ENCODE assay signal across 8 cellular contexts in genomic region chr5:132962429-132962928, GRCh38. TPM values are rescaled to one million over a fixed set of nuclear protein-coding genes. Genes with fewer than 3 reads are reported as not detected.
DNase-seq lines count a peak whose midpoint lies in the region; ATAC-seq and TF ChIP-seq lines count a peak whose summit lies in the region.

No MANE protein-coding gene starts in this region.

- DNase-seq in AG08395 (ENCODE audit: low spot score) (peak; percentile 44), GM12865 (ENCODE audit: low read depth) (peak; percentile 40), NCI-H226 (peak; percentile 8), fibroblast of villous mesenchyme (ENCODE audit: low read depth) (peak; percentile 89), nephron progenitor cell (peak; percentile 20)
- DNase-seq in activated CD4-positive, alpha-beta memory T cell treated with anti-CD3 and anti-CD28 coated beads, Interleukin-2, amount 10 ng/mL, durations not matched to agents 7 days and 5 days = no peak

- peaks cover 27% of the 10 kb centered on the region for H3K4me1 Mint-ChIP-seq in activated CD4-positive, alpha-beta memory T cell treated with anti-CD3 and anti-CD28 coated beads, Interleukin-2, amount 10 ng/mL, durations not matched to agents 7 days and 5 days
- peaks cover 29% of the 10 kb centered on the region for H3K4me1 Mint-ChIP-seq in nephron progenitor cell

- TF ChIP-seq CTCF in GM12865 (IDR thresholded peaks at IDR 0.05; ENCODE audit: insufficient read depth, low read depth, low read length, missing control alignments) (no peak), fibroblast of villous mesenchyme (IDR thresholded peaks at IDR 0.05; ENCODE audit: insufficient read depth, low read depth, low read length) (no peak), nephron progenitor cell (IDR thresholded peaks at IDR 0.05) (no peak)

- CTCF ChIA-PET in activated CD4-positive, alpha-beta memory T cell treated with anti-CD3 and anti-CD28 coated beads, Interleukin-2, amount 10 ng/mL, durations not matched to agents 7 days and 5 days (lab: Charles Lee) = interaction anchor here (0.6 to 2.7 kb wide), 8 partner anchors 14 to 1007 kb away, joined by 3 to 9 read pairs (median 4); partner anchors contain the start of gene HSPA4

- H3K36me3 Mint-ChIP-seq in activated CD4-positive, alpha-beta memory T cell treated with anti-CD3 and anti-CD28 coated beads, Interleukin-2, amount 10 ng/mL, durations not matched to agents 7 days and 5 days (ENCODE audit: low read depth) = peaks cover 26% of the 10 kb centered on the region
- peaks cover 33% of the 10 kb centered on the region for H3K36me3 Mint-ChIP-seq in nephron progenitor cell (ENCODE audit: low read depth)

- no peaks in the 10 kb centered on the region for H3K27me3 Mint-ChIP-seq in activated CD4-positive, alpha-beta memory T cell treated with anti-CD3 and anti-CD28 coated beads, Interleukin-2, amount 10 ng/mL, durations not matched to agents 7 days and 5 days
- peaks cover 5% of the 10 kb centered on the region for H3K27me3 Mint-ChIP-seq in nephron progenitor cell (ENCODE audit: low read depth, poor library complexity)

- ATAC-seq in HG03097 (IDR thresholded peaks at IDR 0.05; ENCODE audit: low FRiP score, unreplicated experiment) (no peak), GM18519 (IDR thresholded peaks at IDR 0.05; ENCODE audit: low FRiP score, unreplicated experiment) (no peak)

- POLR2A ChIA-PET in activated CD4-positive, alpha-beta memory T cell treated with anti-CD3 and anti-CD28 coated beads, Interleukin-2, amount 10 ng/mL, durations not matched to agents 7 days and 5 days (lab: Charles Lee) = interaction anchor here (0.6 to 3.5 kb wide), 13 partner anchors 10 to 593 kb away, joined by 3 to 47 read pairs (median 3); partner anchors contain the start of genes GDF9, HSPA4, IRF1 and SLC22A5

- H3K4me3 Mint-ChIP-seq in activated CD4-positive, alpha-beta memory T cell treated with anti-CD3 and anti-CD28 coated beads, Interleukin-2, amount 10 ng/mL, durations not matched to agents 7 days and 5 days = peak overlapping the region; percentile 98
- peak overlapping the region; percentile 98 for H3K4me3 Mint-ChIP-seq in nephron progenitor cell

- no peaks in the 10 kb centered on the region for H3K9me3 Mint-ChIP-seq in activated CD4-positive, alpha-beta memory T cell treated with anti-CD3 and anti-CD28 coated beads, Interleukin-2, amount 10 ng/mL, durations not matched to agents 7 days and 5 days
- peaks cover 4% of the 10 kb centered on the region for H3K9me3 Mint-ChIP-seq in nephron progenitor cell

- H3K4me3 ChIP-seq in GM12865 (ENCODE audit: low read depth, low read length) (peak overlapping the region; percentile 85), fibroblast of villous mesenchyme (ENCODE audit: low read depth, low read length) (peak overlapping the region; percentile 85)

- peak overlapping the region; percentile 94 for H3K27ac Mint-ChIP-seq in activated CD4-positive, alpha-beta memory T cell treated with anti-CD3 and anti-CD28 coated beads, Interleukin-2, amount 10 ng/mL, durations not matched to agents 7 days and 5 days
- peak overlapping the region; percentile 100 for H3K27ac Mint-ChIP-seq in nephron progenitor cell

RNA-seq across cellular contexts. Expression of gene AFF4, which starts 1.0 kb away (rescaled TPM):
- total RNA-seq in activated CD4-positive, alpha-beta memory T cell treated with anti-CD3 and anti-CD28 coated beads, Interleukin-2, amount 10 ng/mL, durations not matched to agents 7 days and 5 days = 10 to 100 TPM; 33.1 to 33.3 TPM
- total RNA-seq in fibroblast of villous mesenchyme = 74.1 and 95.0 TPM in 2 replicates
